In genomic region chr19:10712754-10713153, GRCh38 we compare ENCODE assay signal across 13 cellular contexts.
"Had no signal": no experiment of that assay in that cellular context is flagged by ENCODE, and none has a peak within 500 bp of the region (broad histone marks: within the 10 kb centered on the region; RNA-seq: fewer than 3 reads in every experiment).

No MANE protein-coding gene starts in this region.

- H3K27ac ChIP-seq: testis had no signal

- DNase-seq: activated CD4-positive, alpha-beta memory T cell treated with anti-CD3 and anti-CD28 coated beads for 36 hours; activated gamma-delta T cell treated with Interleukin-2 at 50 U/mL for 16 hours; activated naive CD8-positive, alpha-beta T cell treated with anti-CD3 and anti-CD28 coated beads for 36 hours; activated T-cell treated with anti-CD3 and anti-CD28 coated beads, Interleukin-2, amount 50 U/mL, for 72 hours; hippocampal formation; nephron progenitor cell; stimulated activated CD4-positive, alpha-beta T cell treated with anti-CD3 and anti-CD28 coated beads, Interleukin-15, amount 100 ng/mL, for 24 hours; stimulated activated CD4-positive, alpha-beta T cell treated with anti-CD3 and anti-CD28 coated beads, Interleukin-4, amount 100 ng/mL, for 24 hours; T-helper 17 cell; testis had no signal

- H3K4me3 ChIP-seq: testis had no signal

- H3K27me3 ChIP-seq: testis had no signal

- H3K9me3 ChIP-seq: testis had no signal

- ATAC-seq: activated CD4-positive, CD25-positive, alpha-beta regulatory T cell treated with anti-CD3 and anti-CD28 coated beads, Interleukin-2, amount 50 U/mL, for 24 hours; activated T-cell treated with anti-CD3 and anti-CD28 coated beads, Interleukin-2, amount 50 U/mL, for 72 hours; esophagus mucosa; stimulated activated naive CD8-positive, alpha-beta T cell treated with anti-CD3 and anti-CD28 coated beads, Interleukin-15, amount 100 ng/mL, for 72 hours; T-helper 17 cell had no signal
